In genomic region chr12:95623554-95624170, GRCh38 we compare ENCODE assay signal across 8 cellular contexts.
A peak's percentile ranks its signal among the peaks of the same experiment; 100 is the strongest.
DNase-seq lines count a peak whose midpoint lies in the region; ATAC-seq lines count a peak whose summit lies in the region.

No MANE protein-coding gene starts in this region.

- no peaks in the 10 kb centered on the region for H3K79me1 ChIP-seq in neuronal stem cell (ENCODE audit: low read depth, low read length)

- no peak overlapping the region for H2BK12ac ChIP-seq in neuronal stem cell (ENCODE audit: low read length)

- H3K18ac ChIP-seq in neuronal stem cell (ENCODE audit: low read length), result no peak overlapping the region

- WGBS in neuronal stem cell (ENCODE audit: extremely low coverage in 2 of 2, insufficient read length in 2 of 2, insufficient replicate concordance in 1 of 2), 2 donors, result no CpG with 5 or more reads among the region's 18 CpGs

- no peaks in the 10 kb centered on the region for H3K36me3 ChIP-seq in neuronal stem cell (replicated peaks in 1 of 2; ENCODE audit: control insufficient read depth in 2 of 2, insufficient read depth in 2 of 2, low read length in 2 of 2)

- H3K27me3 ChIP-seq in neuronal stem cell (ENCODE audit: control insufficient read depth in 3 of 3, insufficient read depth in 3 of 3, low read depth in 1 of 3, low read length in 3 of 3), result no peaks in the 10 kb centered on the region

- no peak overlapping the region for H3K23ac ChIP-seq in neuronal stem cell (ENCODE audit: low read depth, low read length, poor library complexity)

- no peak overlapping the region for H3K4me3 ChIP-seq in neuronal stem cell (ENCODE audit: low read length in 2 of 2)

- no peak overlapping the region for H2AFZ ChIP-seq in neuronal stem cell (ENCODE audit: low read length)

- H2BK15ac ChIP-seq in neuronal stem cell (ENCODE audit: low read length), result no peak overlapping the region

- H3K4ac ChIP-seq in neuronal stem cell (ENCODE audit: low read length), result no peak overlapping the region

- no peak overlapping the region for H2AK5ac ChIP-seq in neuronal stem cell (ENCODE audit: low read depth, low read length)

- H2BK5ac ChIP-seq in neuronal stem cell (ENCODE audit: low read length), result no peak overlapping the region

- no peak overlapping the region for H4K8ac ChIP-seq in neuronal stem cell (ENCODE audit: low read depth, low read length)

- H3K9me3 ChIP-seq in neuronal stem cell (replicated peaks in 1 of 2; ENCODE audit: control insufficient read depth in 2 of 2, insufficient read depth in 1 of 2, low read depth in 1 of 2, low read length in 2 of 2), result no peaks in the 10 kb centered on the region

- peak overlapping the region; percentile 78 for H3K27ac ChIP-seq in neuronal stem cell (replicated peaks; ENCODE audit: low read length)

- no peak overlapping the region for H4K91ac ChIP-seq in neuronal stem cell (ENCODE audit: low read depth, low read length, poor library complexity)

- peak; percentile 27 to 52 for DNase-seq in SHP77 (lab: John Stamatoyannopoulos, UW)
- no peak for DNase-seq in SHP77 treated with DMSO at 0.1 percent for 48 hours (lab: John Stamatoyannopoulos, UW)
- DNase-seq in Kasumi-1 (lab: John Stamatoyannopoulos, UW), result peak; percentile 15 to 24
- peak; percentile 26 to 36 for DNase-seq in activated CD4-positive, alpha-beta T cell treated with anti-CD3 and anti-CD28 coated beads, Interleukin-2, amount 50 U/mL, for 48 hours
- peak; percentile 53 for DNase-seq in fibroblast of the conjunctiva (ENCODE audit: low read depth)
- peak; percentile 80 for DNase-seq in neuronal stem cell (ENCODE audit: low spot score)
- no peak for DNase-seq in DMS153 (lab: John Stamatoyannopoulos, UW)

- H3K14ac ChIP-seq in neuronal stem cell (ENCODE audit: low read length), result no peak overlapping the region

- H2BK120ac ChIP-seq in neuronal stem cell (ENCODE audit: low read depth, low read length), result no peak overlapping the region

- H3K4me2 ChIP-seq in neuronal stem cell (ENCODE audit: insufficient read depth, low read length, poor library complexity, severe bottlenecking), result no peak overlapping the region

- peaks cover 10 to 11% of the 10 kb centered on the region in 2 donors for H3K4me1 ChIP-seq in neuronal stem cell (ENCODE audit: control insufficient read depth in 2 of 2, insufficient read depth in 1 of 2, low read depth in 1 of 2, low read length in 2 of 2)

- no peak for ATAC-seq in GM21737 (IDR thresholded peaks at IDR 0.05; ENCODE audit: unreplicated experiment)

- no peak overlapping the region for H3K9ac ChIP-seq in neuronal stem cell (ENCODE audit: low read depth, low read length, poor library complexity)

Comparison
In these comparisons a context has a peak if more than half of its experiments do, and no peak if none do; other contexts are left out.
1. DNase-seq: peak in SHP77 (2 of 2), Kasumi-1 (2 of 2), activated CD4-positive, alpha-beta T cell treated with anti-CD3 and anti-CD28 coated beads, Interleukin-2, amount 50 U/mL, for 48 hours (2 of 2), fibroblast of the conjunctiva (single experiment) and neuronal stem cell (single experiment); none in SHP77 treated with DMSO at 0.1 percent for 48 hours (single experiment) and DMS153 (single experiment).